Comparison of ENCODE assay signal across 9 cellular contexts in genomic region chr13:25232937-25233515, GRCh38. TPM values are rescaled to one million over a fixed set of nuclear protein-coding genes. Genes with fewer than 3 reads are reported as not detected.
A peak's percentile ranks its signal among the peaks of the same experiment; 100 is the strongest.
DNase-seq lines count a peak whose midpoint lies in the region; ATAC-seq and TF ChIP-seq lines count a peak whose summit lies in the region.
"Had no signal": no experiment of that assay in that cellular context is flagged by ENCODE, and none has a peak within 500 bp of the region (broad histone marks: within the 10 kb centered on the region; RNA-seq: fewer than 3 reads in every experiment).

No MANE protein-coding gene starts in this region.

- H3K9me3 ChIP-seq in OCI-LY1 (ENCODE audit: low read length) (no peaks in the 10 kb centered on the region), endodermal cell (ENCODE audit: control insufficient read depth, low read length) (no peaks in the 10 kb centered on the region), neutrophil (no peaks in the 10 kb centered on the region)

- peak; percentile 83 for DNase-seq in DMS53 (lab: John Stamatoyannopoulos, UW)
- DNase-seq in endodermal cell = no peak
- no peak for DNase-seq in stimulated activated CD4-positive, alpha-beta T cell treated with anti-CD3 and anti-CD28 coated beads, Interleukin-12 subunit alpha, Interleukin-12 subunit beta, amount 100 ng/mL, for 4 hours
- no peak for DNase-seq in DMS114 treated with DMSO at 0.1 percent for 48 hours (lab: John Stamatoyannopoulos, UW; ENCODE audit: unreplicated experiment)

- WGBS in endodermal cell (ENCODE audit: insufficient coverage in 1 of 2, insufficient read length in 1 of 2), 2 experiments = 78 to 82% methylated on average over 2 of the region's 2 CpGs

- no peak overlapping the region for H3K4me2 ChIP-seq in OCI-LY1 (ENCODE audit: low read length)

- TF ChIP-seq CTCF in OCI-LY1 (IDR thresholded peaks at IDR 0.05; ENCODE audit: low read length) (peak; percentile 60), endodermal cell (conservative IDR thresholded peaks at IDR 0.05) (peak; percentile 75), neutrophil (IDR thresholded peaks at IDR 0.05) (peak; percentile 33)

- no peak overlapping the region for H3K4me3 Mint-ChIP-seq in endodermal cell

- no peaks in the 10 kb centered on the region for H4K20me1 ChIP-seq in OCI-LY1 (ENCODE audit: insufficient read depth, low read length)

- no peaks in the 10 kb centered on the region for H3F3A ChIP-seq in OCI-LY1 (ENCODE audit: insufficient read depth, low read length)

- no peak overlapping the region for H2AFZ ChIP-seq in OCI-LY1 (ENCODE audit: low read length)

- no peaks in the 10 kb centered on the region for H3K79me2 ChIP-seq in OCI-LY1 (ENCODE audit: insufficient read depth, low read length)

- H3K9me2 ChIP-seq in OCI-LY1 (ENCODE audit: low read depth, low read length) = no peaks in the 10 kb centered on the region

- no peaks in the 10 kb centered on the region for H3K36me3 Mint-ChIP-seq in endodermal cell (ENCODE audit: low read depth)

- H3K4me3 ChIP-seq in OCI-LY1 (ENCODE audit: low read depth, low read length, poor library complexity, severe bottlenecking) = no peak overlapping the region
- no peak overlapping the region for H3K4me3 ChIP-seq in endodermal cell (ENCODE audit: low read length)
- no peak overlapping the region for H3K4me3 ChIP-seq in neutrophil (ENCODE audit: low read depth in 1 of 2, low read length in 1 of 2)
- H3K4me3 ChIP-seq: SK-N-MC had no signal

- H3K36me3 ChIP-seq in OCI-LY1 (ENCODE audit: insufficient read depth, low read length) = no peaks in the 10 kb centered on the region
- no peaks in the 10 kb centered on the region for H3K36me3 ChIP-seq in endodermal cell (ENCODE audit: control insufficient read depth, insufficient read depth, low read length)
- no peaks in the 10 kb centered on the region for H3K36me3 ChIP-seq in neutrophil

- H3K4me1 Mint-ChIP-seq in endodermal cell = peaks cover 7% of the 10 kb centered on the region

- no peak overlapping the region for H3K27ac Mint-ChIP-seq in endodermal cell

- H3K4me1 ChIP-seq in OCI-LY1 (ENCODE audit: insufficient read depth, low read length, severe bottlenecking) (peaks cover 11% of the 10 kb centered on the region), endodermal cell (ENCODE audit: control insufficient read depth, insufficient read depth, low read length) (no peaks in the 10 kb centered on the region), neutrophil (ENCODE audit: control insufficient read depth in 1 of 2, insufficient read depth in 1 of 2, low read depth in 1 of 2, low read length in 1 of 2) (peaks cover 0 to 5% of the 10 kb centered on the region in 2 experiments)

- peak; percentile 40 for ATAC-seq in HG02610 (IDR thresholded peaks at IDR 0.05; ENCODE audit: unreplicated experiment)
- ATAC-seq in HG02852 (IDR thresholded peaks at IDR 0.05; ENCODE audit: unreplicated experiment) = no peak

- H3K9ac ChIP-seq in OCI-LY1 (ENCODE audit: low read length) (no peak overlapping the region), endodermal cell (ENCODE audit: extremely low read depth, low read length, poor library complexity, severe bottlenecking) (no peak overlapping the region)

- H3K27ac ChIP-seq in OCI-LY1 (ENCODE audit: low read depth, low read length, poor library complexity, severe bottlenecking) (no peak overlapping the region), endodermal cell (ENCODE audit: low read depth, low read length) (no peak overlapping the region), neutrophil (no peak overlapping the region)
- H3K27ac ChIP-seq: SK-N-MC had no signal

- peaks cover 4% of the 10 kb centered on the region for H3K27me3 Mint-ChIP-seq in endodermal cell (ENCODE audit: insufficient read depth)

- no peaks in the 10 kb centered on the region for H3K9me3 Mint-ChIP-seq in endodermal cell

- H3K27me3 ChIP-seq in OCI-LY1 (ENCODE audit: insufficient read depth, low read length) (0 out of 2 replicates have a peak, but pooled peaks cover 3% of the 10 kb centered on the region), endodermal cell (ENCODE audit: control insufficient read depth, insufficient read depth, low read length, poor library complexity, severe bottlenecking) (peaks cover 4% of the 10 kb centered on the region), neutrophil (peaks cover 70% of the 10 kb centered on the region)

RNA-seq across cellular contexts. Expression of gene MTMR6, which starts 54.3 kb away (rescaled TPM):
- total RNA-seq in endodermal cell = 1 to 10 TPM; 6.3 to 7.7 TPM
- 17.1 TPM for polyA plus RNA-seq in endodermal cell (2013, experiment 1 of 2)
- 16.6 TPM for polyA plus RNA-seq in endodermal cell (2013, experiment 2 of 2)
